ENCODE assay signal across 12 cellular contexts in genomic region chr22:36220457-36220921, GRCh38. TPM values are rescaled to one million over a fixed set of nuclear protein-coding genes. Genes with fewer than 3 reads are reported as not detected.
DNase-seq lines count a peak whose midpoint lies in the region; ATAC-seq and TF ChIP-seq lines count a peak whose summit lies in the region.
"Had no signal": no experiment of that assay in that cellular context is flagged by ENCODE, and none has a peak within 500 bp of the region (broad histone marks: within the 10 kb centered on the region; RNA-seq: fewer than 3 reads in every experiment).

No MANE protein-coding gene starts in this region.

- no peak overlapping the region for H3K27ac Mint-ChIP-seq in activated naive CD4-positive, alpha-beta T cell treated with anti-CD3 and anti-CD28 coated beads, Interleukin-2, amount 10 ng/mL, durations not matched to agents 7 days and 5 days

- H3K4me2 ChIP-seq in neuronal stem cell (ENCODE audit: insufficient read depth, low read length, poor library complexity, severe bottlenecking), result no peak overlapping the region

- H3K79me1 ChIP-seq in neuronal stem cell (ENCODE audit: low read depth, low read length), result no peaks in the 10 kb centered on the region

- peaks cover 46% of the 10 kb centered on the region for H3K27me3 Mint-ChIP-seq in activated naive CD4-positive, alpha-beta T cell treated with anti-CD3 and anti-CD28 coated beads, Interleukin-2, amount 10 ng/mL, durations not matched to agents 7 days and 5 days

- WGBS in neuronal stem cell (ENCODE audit: extremely low coverage in 2 of 2, insufficient read length in 2 of 2, insufficient replicate concordance in 1 of 2), 2 donors, result no CpG with 5 or more reads among the region's 9 CpGs

- no peak overlapping the region for H4K91ac ChIP-seq in neuronal stem cell (ENCODE audit: low read depth, low read length, poor library complexity)

- H3K14ac ChIP-seq in neuronal stem cell (ENCODE audit: low read length), result peak overlapping the region; percentile 10

- H2AFZ ChIP-seq in neuronal stem cell (ENCODE audit: low read length), result peak overlapping the region; percentile 78

- no peak overlapping the region for H3K27ac ChIP-seq in neuronal stem cell (replicated peaks; ENCODE audit: low read length)

- ATAC-seq in esophagus mucosa (peak; percentile 80), GM19328 (IDR thresholded peaks at IDR 0.05; ENCODE audit: unreplicated experiment) (no peak)

- peak overlapping the region; percentile 24 for H3K9ac ChIP-seq in neuronal stem cell (ENCODE audit: low read depth, low read length, poor library complexity)

- H2BK15ac ChIP-seq in neuronal stem cell (ENCODE audit: low read length), result no peak overlapping the region

- H3K4me3 Mint-ChIP-seq in activated naive CD4-positive, alpha-beta T cell treated with anti-CD3 and anti-CD28 coated beads, Interleukin-2, amount 10 ng/mL, durations not matched to agents 7 days and 5 days, result no peak overlapping the region

- H3K18ac ChIP-seq in neuronal stem cell (ENCODE audit: low read length), result peak overlapping the region; percentile 2

- no peak overlapping the region for H3K4ac ChIP-seq in neuronal stem cell (ENCODE audit: low read length)

- H3K36me3 Mint-ChIP-seq in activated naive CD4-positive, alpha-beta T cell treated with anti-CD3 and anti-CD28 coated beads, Interleukin-2, amount 10 ng/mL, durations not matched to agents 7 days and 5 days, result peaks cover 2% of the 10 kb centered on the region

- H3K4me1 ChIP-seq in neuronal stem cell (ENCODE audit: control insufficient read depth in 2 of 2, insufficient read depth in 1 of 2, low read depth in 1 of 2, low read length in 2 of 2), result peaks cover 3 to 5% of the 10 kb centered on the region in 2 donors

- H3K9me3 ChIP-seq in neuronal stem cell (replicated peaks in 1 of 2; ENCODE audit: control insufficient read depth in 2 of 2, insufficient read depth in 1 of 2, low read depth in 1 of 2, low read length in 2 of 2), result no peaks in the 10 kb centered on the region

- no peak overlapping the region for H2BK12ac ChIP-seq in neuronal stem cell (ENCODE audit: low read length)

- peak; percentile 42 for DNase-seq in GM04503 (ENCODE audit: low read depth)
- DNase-seq in NCI-H748 (lab: John Stamatoyannopoulos, UW; ENCODE audit: unreplicated experiment), result peak; percentile 87
- DNase-seq in neuronal stem cell (ENCODE audit: low spot score), result no peak
- DNase-seq in activated naive CD4-positive, alpha-beta T cell treated with anti-CD3 and anti-CD28 coated beads, Interleukin-2, amount 10 ng/mL, durations not matched to agents 7 days and 5 days, result no peak
- DNase-seq in GM10266 (ENCODE audit: extremely low spot score), result no peak
- no peak for DNase-seq in stimulated activated CD4-positive, alpha-beta T cell treated with anti-CD3 and anti-CD28 coated beads, Interleukin-2, amount 100 ng/mL, for 24 hours
- DNase-seq: activated CD4-positive, CD25-positive, alpha-beta regulatory T cell; NCI-H1092 treated with DMSO at 0.1 percent for 48 hours had no signal

- H2AK5ac ChIP-seq in neuronal stem cell (ENCODE audit: low read depth, low read length), result no peak overlapping the region

- no peak overlapping the region for H3K4me3 ChIP-seq in neuronal stem cell (ENCODE audit: low read length in 2 of 2)

- no peak overlapping the region for H3K23ac ChIP-seq in neuronal stem cell (ENCODE audit: low read depth, low read length, poor library complexity)

- H2BK120ac ChIP-seq in neuronal stem cell (ENCODE audit: low read depth, low read length), result no peak overlapping the region

- H3K4me1 Mint-ChIP-seq in activated naive CD4-positive, alpha-beta T cell treated with anti-CD3 and anti-CD28 coated beads, Interleukin-2, amount 10 ng/mL, durations not matched to agents 7 days and 5 days, result peaks cover 8% of the 10 kb centered on the region

- no peak overlapping the region for H4K8ac ChIP-seq in neuronal stem cell (ENCODE audit: low read depth, low read length)

- H3K27me3 ChIP-seq in neuronal stem cell (ENCODE audit: control insufficient read depth in 3 of 3, insufficient read depth in 3 of 3, low read depth in 1 of 3, low read length in 3 of 3), result no peaks in the 10 kb centered on the region

- H3K36me3 ChIP-seq in neuronal stem cell (replicated peaks in 1 of 2; ENCODE audit: control insufficient read depth in 2 of 2, insufficient read depth in 2 of 2, low read length in 2 of 2), result no peaks in the 10 kb centered on the region

- TF ChIP-seq CTCF in GM10266 (IDR thresholded peaks at IDR 0.05; ENCODE audit: control insufficient read depth, insufficient read depth, low read depth, missing control alignments), result no peak

- CTCF ChIA-PET in activated naive CD4-positive, alpha-beta T cell treated with anti-CD3 and anti-CD28 coated beads, Interleukin-2, amount 10 ng/mL, durations not matched to agents 7 days and 5 days (lab: Charles Lee), result interaction anchor here (1.3 to 2.8 kb wide), 2 partner anchors 8 to 26 kb away, joined by 6 to 8 read pairs; no protein-coding TSS in a partner anchor

- H3K9me3 Mint-ChIP-seq in activated naive CD4-positive, alpha-beta T cell treated with anti-CD3 and anti-CD28 coated beads, Interleukin-2, amount 10 ng/mL, durations not matched to agents 7 days and 5 days, result no peaks in the 10 kb centered on the region

- no peak overlapping the region for H2BK5ac ChIP-seq in neuronal stem cell (ENCODE audit: low read length)

RNA-seq across cellular contexts. Expression of gene APOL2, which starts 18.8 kb away (rescaled TPM):
- total RNA-seq in esophagus mucosa, result 10.8 TPM
- 4.3 TPM for polyA plus RNA-seq in neuronal stem cell (2013, experiment 1 of 2)
- polyA plus RNA-seq in neuronal stem cell (2013, experiment 2 of 2), result 4.7 TPM
- polyA plus RNA-seq: neural cell had no signal

RNA-seq across cellular contexts. Expression of gene APOL4, which starts 18.9 kb away (rescaled TPM):
- 3.5 TPM for total RNA-seq in esophagus mucosa
- polyA plus RNA-seq in neuronal stem cell (2013, experiment 1 of 2), result 0.06 TPM
- 0.08 TPM for polyA plus RNA-seq in neuronal stem cell (2013, experiment 2 of 2)
- total RNA-seq: chondrocyte had no signal
- polyA plus RNA-seq: neural cell had no signal

RNA-seq across cellular contexts. Expression of gene APOL1, which starts 32.4 kb away (rescaled TPM):
- 19.0 TPM for total RNA-seq in esophagus mucosa
- polyA plus RNA-seq in neuronal stem cell (2013, experiment 1 of 2), result 0.06 TPM
- 0.03 TPM for polyA plus RNA-seq in neuronal stem cell (2013, experiment 2 of 2)
- polyA plus RNA-seq: neural cell had no signal

RNA-seq across cellular contexts. Expression of gene APOL3, which starts 59.9 kb away (rescaled TPM):
- total RNA-seq in esophagus mucosa, result 8.7 TPM
- not detected for polyA plus RNA-seq in neuronal stem cell (2013, experiment 1 of 2)
- polyA plus RNA-seq in neuronal stem cell (2013, experiment 2 of 2), result not detected
- polyA plus RNA-seq: neural cell had no signal

Comparison
In these comparisons a context has a peak if more than half of its experiments do, and no peak if none do; other contexts are left out.
1. DNase-seq: peak in GM04503 (single experiment) and NCI-H748 (single experiment); none in neuronal stem cell (single experiment), activated naive CD4-positive, alpha-beta T cell treated with anti-CD3 and anti-CD28 coated beads, Interleukin-2, amount 10 ng/mL, durations not matched to agents 7 days and 5 days (single experiment), GM10266 (single experiment) and stimulated activated CD4-positive, alpha-beta T cell treated with anti-CD3 and anti-CD28 coated beads, Interleukin-2, amount 100 ng/mL, for 24 hours (0 of 2).